In genomic region chr11:120959189-120959588, GRCh38 we compare ENCODE assay signal across 24 cellular contexts.
DNase-seq lines count a peak whose midpoint lies in the region; FAIRE-seq and TF ChIP-seq lines count a peak whose summit lies in the region.
"Had no signal": no experiment of that assay in that cellular context is flagged by ENCODE, and none has a peak within 500 bp of the region (broad histone marks: within the 10 kb centered on the region; RNA-seq: fewer than 3 reads in every experiment).

No MANE protein-coding gene starts in this region.

- no peaks in the 10 kb centered on the region for H3K27me3 ChIP-seq in breast epithelium
- H3K27me3 ChIP-seq in bronchial epithelial cell (ENCODE audit: control insufficient read depth, insufficient read depth, low read length), result no peaks in the 10 kb centered on the region
- H3K27me3 ChIP-seq: BLaER1, SJCRH30 had no signal

- TF ChIP-seq POLR2A in breast epithelium (IDR thresholded peaks at IDR 0.05), result no peak

- no TSS peak for BruUV-seq in MCF 10A (replicated peaks; lab: Mats Ljungman, UMichigan)

- H3K27ac ChIP-seq in breast epithelium (no peak overlapping the region), kidney (ENCODE audit: low read depth in 2 of 2, low read length in 2 of 2) (no peak overlapping the region)
- H3K27ac ChIP-seq: A549, BLaER1, SJCRH30 had no signal

- H3K36me3 Mint-ChIP-seq in MCF 10A (ENCODE audit: insufficient read depth, unreplicated experiment), result no peaks in the 10 kb centered on the region
- H3K36me3 Mint-ChIP-seq in activated T-helper 2 cell treated with anti-CD3 and anti-CD28 coated beads, Interferon-gamma antibody, Interleukin-2, Interleukin-4, amounts not matched to agents 10 μg/mL and 5 μg/mL and 100 μg/mL, durations not matched to agents 14 hours and 24 hours and 36 hours (ENCODE audit: low read depth), result no peaks in the 10 kb centered on the region

- H3K9me3 ChIP-seq in breast epithelium (no peaks in the 10 kb centered on the region), kidney (ENCODE audit: control insufficient read depth in 1 of 2, low read length in 2 of 2) (no peaks in the 10 kb centered on the region)
- H3K9me3 ChIP-seq: A549, BLaER1, Caco-2, SJCRH30 had no signal

- CTCF ChIA-PET in MCF 10A (lab: Yijun Ruan, JAX), result interaction anchor here (0.6 kb wide), 1 partner anchor 842 kb away, joined by 3 read pairs; no protein-coding TSS in a partner anchor

- intact Hi-C loops in MCF 10A (cut with micrococcal nuclease) (loop anchor here (10.0 kb wide), 1 partner anchor 236 kb away; no protein-coding TSS in a partner anchor), breast epithelium (cut with DNase I; ENCODE audit: low total_unique reads) (no loop called here), kidney (cut with DNase I) (loop anchor here (10.0 kb wide), 1 partner anchor 274 kb away; no protein-coding TSS in a partner anchor)
- intact Hi-C loops in activated T-helper 2 cell treated with anti-CD3 and anti-CD28 coated beads, Interferon-gamma antibody, Interleukin-2, Interleukin-4, amounts not matched to agents 10 μg/mL and 5 μg/mL and 100 μg/mL, durations not matched to agents 14 hours and 24 hours and 36 hours (cut with micrococcal nuclease), result no loop called here

- H3K4me1 ChIP-seq in breast epithelium (no peaks in the 10 kb centered on the region), kidney (ENCODE audit: control insufficient read depth in 1 of 2, insufficient read depth in 1 of 2, low read depth in 1 of 2, low read length in 2 of 2) (no peaks in the 10 kb centered on the region)
- H3K4me1 ChIP-seq: A549, Caco-2, SJCRH30 had no signal

- peak; percentile 41 for DNase-seq in MCF 10A (ENCODE audit: unreplicated experiment)
- DNase-seq in breast epithelium (ENCODE audit: low spot score in 2 of 2), result no peak
- DNase-seq in NCI-H345 treated with DMSO at 0.1 percent for 48 hours (lab: John Stamatoyannopoulos, UW; ENCODE audit: unreplicated experiment), result peak; percentile 56
- DNase-seq in bronchial epithelial cell (ENCODE audit: low read depth), result peak; percentile 18
- no peak for DNase-seq in activated T-helper 2 cell treated with anti-CD3 and anti-CD28 coated beads, Interferon-gamma antibody, Interleukin-2, Interleukin-4, amounts not matched to agents 10 μg/mL and 5 μg/mL and 100 μg/mL, durations not matched to agents 14 hours and 24 hours and 36 hours (ENCODE audit: low spot score)
- no peak for DNase-seq in kidney
- DNase-seq in NCI-H128 (lab: John Stamatoyannopoulos, UW; ENCODE audit: unreplicated experiment), result no peak
- DNase-seq: Caco-2; CD4-positive, alpha-beta T cell; DMS153; GOT3; HCEC 1CT; IMR-90; MV-4-11; NCI-H1417 treated with DMSO at 0.1 percent for 48 hours; NCI-H187; NCI-H226; NCI-H526; SJCRH30; T-helper 1 cell had no signal

- no peaks in the 10 kb centered on the region for H3K4me1 Mint-ChIP-seq in MCF 10A (ENCODE audit: insufficient read depth, unreplicated experiment)
- H3K4me1 Mint-ChIP-seq in activated T-helper 2 cell treated with anti-CD3 and anti-CD28 coated beads, Interferon-gamma antibody, Interleukin-2, Interleukin-4, amounts not matched to agents 10 μg/mL and 5 μg/mL and 100 μg/mL, durations not matched to agents 14 hours and 24 hours and 36 hours (ENCODE audit: low read depth), result peaks cover 3% of the 10 kb centered on the region

- no peak overlapping the region for H3K4me3 Mint-ChIP-seq in MCF 10A (ENCODE audit: unreplicated experiment)
- H3K4me3 Mint-ChIP-seq in activated T-helper 2 cell treated with anti-CD3 and anti-CD28 coated beads, Interferon-gamma antibody, Interleukin-2, Interleukin-4, amounts not matched to agents 10 μg/mL and 5 μg/mL and 100 μg/mL, durations not matched to agents 14 hours and 24 hours and 36 hours (ENCODE audit: low read depth), result no peak overlapping the region
- H3K4me3 Mint-ChIP-seq: CD4-positive, alpha-beta T cell had no signal

- H3K27ac Mint-ChIP-seq in MCF 10A (ENCODE audit: low read depth, unreplicated experiment), result no peak overlapping the region
- no peak overlapping the region for H3K27ac Mint-ChIP-seq in activated T-helper 2 cell treated with anti-CD3 and anti-CD28 coated beads, Interferon-gamma antibody, Interleukin-2, Interleukin-4, amounts not matched to agents 10 μg/mL and 5 μg/mL and 100 μg/mL, durations not matched to agents 14 hours and 24 hours and 36 hours
- H3K27ac Mint-ChIP-seq: CD4-positive, alpha-beta T cell had no signal

- POLR2A ChIA-PET in MCF 10A (lab: Yijun Ruan, JAX), result no interaction called here

- H3K27me3 Mint-ChIP-seq in MCF 10A (ENCODE audit: insufficient read depth, unreplicated experiment), result peaks cover 66% of the 10 kb centered on the region
- H3K27me3 Mint-ChIP-seq in activated T-helper 2 cell treated with anti-CD3 and anti-CD28 coated beads, Interferon-gamma antibody, Interleukin-2, Interleukin-4, amounts not matched to agents 10 μg/mL and 5 μg/mL and 100 μg/mL, durations not matched to agents 14 hours and 24 hours and 36 hours (ENCODE audit: low read depth), result peaks cover 2% of the 10 kb centered on the region

- TF ChIP-seq CTCF in MCF 10A (IDR thresholded peaks at IDR 0.05; ENCODE audit: unreplicated experiment), result no peak
- TF ChIP-seq CTCF in breast epithelium (IDR thresholded peaks at IDR 0.05), result no peak
- TF ChIP-seq CTCF in bronchial epithelial cell (IDR thresholded peaks at IDR 0.05; ENCODE audit: insufficient read depth, low read length, severe bottlenecking), result no peak
- TF ChIP-seq CTCF in kidney (IDR thresholded peaks at IDR 0.05; ENCODE audit: borderline replicate concordance, extremely low read depth, insufficient read depth), result no peak

- no peaks in the 10 kb centered on the region for H3K9me3 Mint-ChIP-seq in MCF 10A (ENCODE audit: unreplicated experiment)
- H3K9me3 Mint-ChIP-seq in activated T-helper 2 cell treated with anti-CD3 and anti-CD28 coated beads, Interferon-gamma antibody, Interleukin-2, Interleukin-4, amounts not matched to agents 10 μg/mL and 5 μg/mL and 100 μg/mL, durations not matched to agents 14 hours and 24 hours and 36 hours, result no peaks in the 10 kb centered on the region
- H3K9me3 Mint-ChIP-seq: CD4-positive, alpha-beta T cell had no signal

- H3K36me3 ChIP-seq in breast epithelium (no peaks in the 10 kb centered on the region), bronchial epithelial cell (ENCODE audit: control insufficient read depth, insufficient read depth, low read length) (no peaks in the 10 kb centered on the region), kidney (ENCODE audit: control insufficient read depth in 1 of 2, insufficient read depth in 2 of 2, low read length in 2 of 2) (no peaks in the 10 kb centered on the region)
- H3K36me3 ChIP-seq: BLaER1, SJCRH30 had no signal

- H3K9ac ChIP-seq in kidney (ENCODE audit: low read length in 2 of 2), result no peak overlapping the region
- H3K9ac ChIP-seq: BLaER1 had no signal

- FAIRE-seq in bronchial epithelial cell (lab: Jason Lieb, UNC) (no peak), kidney (lab: Jason Lieb, UNC) (no peak)
- FAIRE-seq: A549, GM12891, RCC 7860 had no signal

- H3K4me3 ChIP-seq in breast epithelium, result no peak overlapping the region
- H3K4me3 ChIP-seq in bronchial epithelial cell (ENCODE audit: low read depth, low read length), result no peak overlapping the region
- H3K4me3 ChIP-seq in kidney (ENCODE audit: low read length in 2 of 2), result no peak overlapping the region
- H3K4me3 ChIP-seq: A549, BLaER1, SJCRH30 had no signal

Comparison
In these comparisons a context has a peak if more than half of its experiments do, and no peak if none do; other contexts are left out.
1. DNase-seq: peak in MCF 10A (single experiment), NCI-H345 treated with DMSO at 0.1 percent for 48 hours (single experiment) and bronchial epithelial cell (single experiment); none in breast epithelium (0 of 2), activated T-helper 2 cell treated with anti-CD3 and anti-CD28 coated beads, Interferon-gamma antibody, Interleukin-2, Interleukin-4, amounts not matched to agents 10 μg/mL and 5 μg/mL and 100 μg/mL, durations not matched to agents 14 hours and 24 hours and 36 hours (single experiment), kidney (single experiment) and NCI-H128 (single experiment).
2. intact Hi-C loops: an anchor here in MCF 10A (10.0 kb wide) and kidney (10.0 kb wide); none called in breast epithelium and activated T-helper 2 cell treated with anti-CD3 and anti-CD28 coated beads, Interferon-gamma antibody, Interleukin-2, Interleukin-4, amounts not matched to agents 10 μg/mL and 5 μg/mL and 100 μg/mL, durations not matched to agents 14 hours and 24 hours and 36 hours.